ENCODE assay signal across 18 cellular contexts in the genomic region with DNA sequence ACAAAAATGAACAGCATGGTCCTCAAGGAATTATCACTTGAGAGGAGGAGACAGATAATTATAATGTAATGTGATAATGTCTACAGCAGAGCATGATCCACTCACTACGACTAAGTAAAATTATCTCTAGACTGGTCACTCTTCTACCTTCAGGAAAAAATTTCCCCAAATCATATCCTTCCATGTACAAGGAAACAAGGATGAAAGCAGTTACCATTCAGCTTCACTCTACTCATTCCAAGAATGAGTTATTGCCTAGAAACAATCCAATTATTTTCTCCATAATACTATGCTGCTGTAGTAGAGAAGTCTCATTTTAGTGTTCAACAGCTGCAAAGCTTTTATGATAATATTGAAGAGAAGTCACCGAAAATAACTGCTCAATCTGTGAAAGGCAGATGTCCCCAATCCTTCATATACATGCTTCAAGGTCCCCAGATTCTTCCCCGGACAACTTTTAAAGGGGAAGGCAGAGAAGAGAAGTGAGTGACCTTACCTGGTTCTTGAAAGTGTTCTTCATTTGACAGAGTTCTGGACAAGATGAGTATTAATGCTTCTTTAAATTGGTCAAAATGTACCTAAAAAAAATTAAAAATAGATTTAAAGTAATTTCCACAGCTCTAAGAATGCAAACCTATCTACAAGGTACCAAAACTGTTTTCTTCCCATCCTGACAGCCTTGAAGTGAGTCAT.
"Had no signal": no experiment of that assay in that cellular context is flagged by ENCODE, and none has a peak within 500 bp of the region (broad histone marks: within the 10 kb centered on the region; RNA-seq: fewer than 3 reads in every experiment).

No MANE protein-coding gene starts in this region.

- H3K9me3 ChIP-seq: body of pancreas, ovary, tibial nerve had no signal

- H3K9me3 Mint-ChIP-seq: activated B cell treated with CpG ODN at 0.5 μM for 24 hours; activated CD4-positive, alpha-beta T cell treated with anti-CD3 and anti-CD28 coated beads, Interleukin-2, amount 10 ng/mL, durations not matched to agents 24 days and 14 days; activated T-helper 2 cell treated with anti-CD3 and anti-CD28 coated beads, Interferon-gamma antibody, Interleukin-2, Interleukin-4, amounts not matched to agents 10 μg/mL and 5 μg/mL and 100 μg/mL, durations not matched to agents 14 hours and 24 hours and 36 hours; neural crest cell had no signal

- H3K27me3 Mint-ChIP-seq: activated B cell treated with CpG ODN at 0.5 μM for 24 hours; activated CD4-positive, alpha-beta T cell treated with anti-CD3 and anti-CD28 coated beads, Interleukin-2, amount 10 ng/mL, durations not matched to agents 24 days and 14 days had no signal

- DNase-seq: activated B cell treated with CpG ODN at 0.5 μM for 24 hours; activated CD4-positive, alpha-beta T cell treated with anti-CD3 and anti-CD28 coated beads, Interleukin-2, amount 10 ng/mL, durations not matched to agents 24 days and 14 days; activated naive CD4-positive, alpha-beta T cell treated with anti-CD3 and anti-CD28 coated beads, Interleukin-2, amount 50 U/mL, for 16 hours; amniotic stem cell; body of pancreas; central memory CD4-positive, alpha-beta T cell; cortex of kidney; effector CD8-positive, alpha-beta T cell; foreskin fibroblast; head of caudate nucleus; ovary; stimulated activated CD4-positive, alpha-beta T cell treated with anti-CD3 and anti-CD28 coated beads, Interleukin-4, amount 100 ng/mL, for 4 hours; T-helper 2 cell had no signal

- ATAC-seq: body of pancreas, left lobe of liver had no signal

- H3K4me1 ChIP-seq: body of pancreas had no signal

- H3K4me3 ChIP-seq: body of pancreas, ovary, tibial nerve had no signal

- H3K36me3 ChIP-seq: ovary had no signal

- H3K27me3 ChIP-seq: body of pancreas, ovary, tibial nerve had no signal

- H3K4me3 Mint-ChIP-seq: activated B cell treated with CpG ODN at 0.5 μM for 24 hours; activated CD4-positive, alpha-beta T cell treated with anti-CD3 and anti-CD28 coated beads, Interleukin-2, amount 10 ng/mL, durations not matched to agents 24 days and 14 days; neural crest cell had no signal

- H3K27ac ChIP-seq: body of pancreas, epithelial cell of prostate, ovary, tibial nerve had no signal

- H3K27ac Mint-ChIP-seq: activated B cell treated with CpG ODN at 0.5 μM for 24 hours; activated CD4-positive, alpha-beta T cell treated with anti-CD3 and anti-CD28 coated beads, Interleukin-2, amount 10 ng/mL, durations not matched to agents 24 days and 14 days; activated T-helper 2 cell treated with anti-CD3 and anti-CD28 coated beads, Interferon-gamma antibody, Interleukin-2, Interleukin-4, amounts not matched to agents 10 μg/mL and 5 μg/mL and 100 μg/mL, durations not matched to agents 14 hours and 24 hours and 36 hours had no signal
